Comparison of ENCODE assay signal across 16 cellular contexts in genomic region chr12:52130695-52131094, GRCh38. TPM values are rescaled to one million over a fixed set of nuclear protein-coding genes. Genes with fewer than 3 reads are reported as not detected.
DNase-seq lines count a peak whose midpoint lies in the region; ATAC-seq and TF ChIP-seq lines count a peak whose summit lies in the region.
"Had no signal": no experiment of that assay in that cellular context is flagged by ENCODE, and none has a peak within 500 bp of the region (broad histone marks: within the 10 kb centered on the region; RNA-seq: fewer than 3 reads in every experiment).

No MANE protein-coding gene starts in this region.

- DNase-seq in DMS53 treated with DMSO at 0.1 percent for 48 hours (lab: John Stamatoyannopoulos, UW; ENCODE audit: unreplicated experiment) (peak; percentile 82), MG63 (peak; percentile 50), NCI-H345 (lab: John Stamatoyannopoulos, UW) (peak; percentile 94), iPS-NIHi7 (ENCODE audit: extremely low spot score) (peak; percentile 26), omental fat pad (ENCODE audit: low spot score) (no peak), CD1c-positive myeloid dendritic cell (ENCODE audit: extremely low spot score) (no peak), NOMO-1 treated with dmso at 0.1 percent for 144 hours (lab: John Stamatoyannopoulos, UW; ENCODE audit: unreplicated experiment) (no peak)
- DNase-seq: Caco-2, hypothalamus, MV-4-11, small intestine had no signal

- TF ChIP-seq CTCF in omental fat pad (IDR thresholded peaks at IDR 0.05): no peak

- no peaks in the 10 kb centered on the region for H3K27me3 ChIP-seq in MG63

- ATAC-seq in omental fat pad (ENCODE audit: low FRiP score) (no peak), HG03108 (IDR thresholded peaks at IDR 0.05; ENCODE audit: unreplicated experiment) (no peak)

- no peaks in the 10 kb centered on the region for H3K9me3 ChIP-seq in MG63
- H3K9me3 ChIP-seq: Caco-2, neutrophil had no signal

- H3K4me3 ChIP-seq in MG63: no peak overlapping the region

- no peaks in the 10 kb centered on the region for H3K36me3 ChIP-seq in MG63
- H3K36me3 ChIP-seq: neutrophil had no signal

RNA-seq across cellular contexts. Expression of gene SMIM41, which starts 51.2 kb away (rescaled TPM):
- total RNA-seq in MG63 (2014; rRNA removed; shearing (Covaris generic); ENCODE audit: low replicate concordance): not detected in 2 replicates
- 1 to 10 TPM in 3 of 4 donors, not detected in 1; 1.1 to 1.9 (median 1.1) TPM for total RNA-seq in omental fat pad
- total RNA-seq: Caco-2, epithelial cell of proximal tubule, lung microvascular endothelial cell, RPMI7951 had no signal

Comparison
In these comparisons a context has a peak if more than half of its experiments do, and no peak if none do; other contexts are left out.
1. DNase-seq: peak in DMS53 treated with DMSO at 0.1 percent for 48 hours (single experiment), MG63 (single experiment), NCI-H345 (single experiment) and iPS-NIHi7 (single experiment); none in omental fat pad (single experiment), CD1c-positive myeloid dendritic cell (single experiment) and NOMO-1 treated with dmso at 0.1 percent for 144 hours (single experiment).